ENCODE assay signal across 1 cellular context in the genomic region with DNA sequence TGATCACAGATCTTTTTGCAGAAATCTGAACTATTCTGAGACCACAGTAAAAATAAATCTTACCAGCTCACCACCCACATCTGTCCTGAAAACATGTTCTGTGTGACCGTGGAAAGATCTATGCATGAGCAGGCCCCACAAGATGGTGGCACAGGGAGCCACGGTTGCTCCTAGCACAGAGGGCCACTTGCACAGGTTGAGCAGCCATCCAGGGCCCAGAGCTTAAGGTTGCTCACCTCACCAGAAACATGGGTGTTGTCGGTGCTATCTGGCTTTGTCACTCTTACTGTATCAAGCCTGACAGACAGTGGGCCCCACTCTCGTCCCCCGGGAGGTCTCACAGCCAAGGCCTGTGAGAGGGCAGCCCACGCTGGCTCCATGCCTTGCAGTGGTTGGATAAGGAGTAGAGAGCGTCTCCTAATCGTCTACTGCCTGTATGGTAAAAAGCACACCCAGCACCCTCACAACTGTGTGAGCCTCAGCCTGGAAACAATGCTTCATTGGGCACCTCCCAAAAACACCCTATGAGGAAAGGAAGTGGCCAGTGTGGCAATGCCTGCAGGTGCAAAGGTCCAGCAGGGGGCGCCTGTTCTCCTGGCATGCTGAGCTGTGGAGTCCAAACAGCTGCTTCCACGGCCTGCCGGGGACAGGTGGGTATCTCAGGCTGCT.
TF ChIP-seq lines count a peak whose summit lies in the region.

No MANE protein-coding gene starts in this region.

TF ChIP-seq in GM12878, 131 proteins besides CTCF, POLR2A, EP300 and RAD21 (continued from another document):
- TF ChIP-seq, protein P1, sequence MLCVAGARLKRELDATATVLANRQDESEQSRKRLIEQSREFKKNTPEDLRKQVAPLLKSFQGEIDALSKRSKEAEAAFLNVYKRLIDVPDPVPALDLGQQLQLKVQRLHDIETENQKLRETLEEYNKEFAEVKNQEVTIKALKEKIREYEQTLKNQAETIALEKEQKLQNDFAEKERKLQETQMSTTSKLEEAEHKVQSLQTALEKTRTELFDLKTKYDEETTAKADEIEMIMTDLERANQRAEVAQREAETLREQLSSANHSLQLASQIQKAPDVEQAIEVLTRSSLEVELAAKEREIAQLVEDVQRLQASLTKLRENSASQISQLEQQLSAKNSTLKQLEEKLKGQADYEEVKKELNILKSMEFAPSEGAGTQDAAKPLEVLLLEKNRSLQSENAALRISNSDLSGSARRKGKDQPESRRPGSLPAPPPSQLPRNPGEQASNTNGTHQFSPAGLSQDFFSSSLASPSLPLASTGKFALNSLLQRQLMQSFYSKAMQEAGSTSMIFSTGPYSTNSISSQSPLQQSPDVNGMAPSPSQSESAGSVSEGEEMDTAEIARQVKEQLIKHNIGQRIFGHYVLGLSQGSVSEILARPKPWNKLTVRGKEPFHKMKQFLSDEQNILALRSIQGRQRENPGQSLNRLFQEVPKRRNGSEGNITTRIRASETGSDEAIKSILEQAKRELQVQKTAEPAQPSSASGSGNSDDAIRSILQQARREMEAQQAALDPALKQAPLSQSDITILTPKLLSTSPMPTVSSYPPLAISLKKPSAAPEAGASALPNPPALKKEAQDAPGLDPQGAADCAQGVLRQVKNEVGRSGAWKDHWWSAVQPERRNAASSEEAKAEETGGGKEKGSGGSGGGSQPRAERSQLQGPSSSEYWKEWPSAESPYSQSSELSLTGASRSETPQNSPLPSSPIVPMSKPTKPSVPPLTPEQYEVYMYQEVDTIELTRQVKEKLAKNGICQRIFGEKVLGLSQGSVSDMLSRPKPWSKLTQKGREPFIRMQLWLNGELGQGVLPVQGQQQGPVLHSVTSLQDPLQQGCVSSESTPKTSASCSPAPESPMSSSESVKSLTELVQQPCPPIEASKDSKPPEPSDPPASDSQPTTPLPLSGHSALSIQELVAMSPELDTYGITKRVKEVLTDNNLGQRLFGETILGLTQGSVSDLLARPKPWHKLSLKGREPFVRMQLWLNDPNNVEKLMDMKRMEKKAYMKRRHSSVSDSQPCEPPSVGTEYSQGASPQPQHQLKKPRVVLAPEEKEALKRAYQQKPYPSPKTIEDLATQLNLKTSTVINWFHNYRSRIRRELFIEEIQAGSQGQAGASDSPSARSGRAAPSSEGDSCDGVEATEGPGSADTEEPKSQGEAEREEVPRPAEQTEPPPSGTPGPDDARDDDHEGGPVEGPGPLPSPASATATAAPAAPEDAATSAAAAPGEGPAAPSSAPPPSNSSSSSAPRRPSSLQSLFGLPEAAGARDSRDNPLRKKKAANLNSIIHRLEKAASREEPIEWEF (IDR thresholded peaks at IDR 0.05; ENCODE audit: insufficient replicate concordance, low read depth, low read length), result no peak
- TF ChIP-seq YBX1 (IDR thresholded peaks at IDR 0.05) (no peak), CREB1 (IDR thresholded peaks at IDR 0.05; ENCODE audit: low read depth) (no peak), SPI1 (IDR thresholded peaks at IDR 0.05; ENCODE audit: borderline replicate concordance, insufficient read depth, low read depth, low read length) (peak; percentile 54; the same call in 1 of the 2 replicates), ESRRA (IDR thresholded peaks at IDR 0.05; ENCODE audit: low read length) (no peak), TCF7 (IDR thresholded peaks at IDR 0.05; ENCODE audit: borderline replicate concordance) (no peak), YY1 (IDR thresholded peaks at IDR 0.05; ENCODE audit: low read depth, low read length) (0 out of 2 replicates have a peak, but pooled peaks have one; percentile 24), TCF12 (IDR thresholded peaks at IDR 0.05; ENCODE audit: low read depth, low read length) (peak; percentile 62; the same call in 1 of the 2 replicates), SMARCA5 (IDR thresholded peaks at IDR 0.05) (0 out of 2 replicates have a peak, but pooled peaks have one; percentile 44), NFYA (IDR thresholded peaks at IDR 0.05; ENCODE audit: borderline replicate concordance, low read depth, low read length) (no peak), KAT2A (conservative IDR thresholded peaks at IDR 0.05; ENCODE audit: control insufficient read depth, low read depth, low read length) (no peak), PML (IDR thresholded peaks at IDR 0.05; ENCODE audit: low read length) (no peak), ZNF24 (IDR thresholded peaks at IDR 0.05) (no peak), JUND (IDR thresholded peaks at IDR 0.05; ENCODE audit: low read depth, low read length) (no peak), PAX5 (IDR thresholded peaks at IDR 0.05; ENCODE audit: borderline replicate concordance, low read depth, low read length) (0 out of 2 replicates have a peak, but pooled peaks have one; percentile 14), SIN3A (IDR thresholded peaks at IDR 0.05; ENCODE audit: low read depth, low read length) (no peak), SUZ12 (IDR thresholded peaks at IDR 0.05; ENCODE audit: unreplicated experiment) (no peak), SMC3 (IDR thresholded peaks at IDR 0.05; ENCODE audit: borderline replicate concordance, low read length) (peak; percentile 51; the same call in 1 of the 2 replicates), POLR2AphosphoS2 (IDR thresholded peaks at IDR 0.05; ENCODE audit: low read depth, low read length) (no peak), SREBF2 (IDR thresholded peaks at IDR 0.05; ENCODE audit: low read length) (no peak), CHD2 (IDR thresholded peaks at IDR 0.05; ENCODE audit: borderline replicate concordance, low read depth, low read length) (no peak)
- TF ChIP-seq, protein P2, sequence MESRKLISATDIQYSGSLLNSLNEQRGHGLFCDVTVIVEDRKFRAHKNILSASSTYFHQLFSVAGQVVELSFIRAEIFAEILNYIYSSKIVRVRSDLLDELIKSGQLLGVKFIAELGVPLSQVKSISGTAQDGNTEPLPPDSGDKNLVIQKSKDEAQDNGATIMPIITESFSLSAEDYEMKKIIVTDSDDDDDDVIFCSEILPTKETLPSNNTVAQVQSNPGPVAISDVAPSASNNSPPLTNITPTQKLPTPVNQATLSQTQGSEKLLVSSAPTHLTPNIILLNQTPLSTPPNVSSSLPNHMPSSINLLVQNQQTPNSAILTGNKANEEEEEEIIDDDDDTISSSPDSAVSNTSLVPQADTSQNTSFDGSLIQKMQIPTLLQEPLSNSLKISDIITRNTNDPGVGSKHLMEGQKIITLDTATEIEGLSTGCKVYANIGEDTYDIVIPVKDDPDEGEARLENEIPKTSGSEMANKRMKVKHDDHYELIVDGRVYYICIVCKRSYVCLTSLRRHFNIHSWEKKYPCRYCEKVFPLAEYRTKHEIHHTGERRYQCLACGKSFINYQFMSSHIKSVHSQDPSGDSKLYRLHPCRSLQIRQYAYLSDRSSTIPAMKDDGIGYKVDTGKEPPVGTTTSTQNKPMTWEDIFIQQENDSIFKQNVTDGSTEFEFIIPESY (IDR thresholded peaks at IDR 0.05), result no peak
- TF ChIP-seq, protein P3, sequence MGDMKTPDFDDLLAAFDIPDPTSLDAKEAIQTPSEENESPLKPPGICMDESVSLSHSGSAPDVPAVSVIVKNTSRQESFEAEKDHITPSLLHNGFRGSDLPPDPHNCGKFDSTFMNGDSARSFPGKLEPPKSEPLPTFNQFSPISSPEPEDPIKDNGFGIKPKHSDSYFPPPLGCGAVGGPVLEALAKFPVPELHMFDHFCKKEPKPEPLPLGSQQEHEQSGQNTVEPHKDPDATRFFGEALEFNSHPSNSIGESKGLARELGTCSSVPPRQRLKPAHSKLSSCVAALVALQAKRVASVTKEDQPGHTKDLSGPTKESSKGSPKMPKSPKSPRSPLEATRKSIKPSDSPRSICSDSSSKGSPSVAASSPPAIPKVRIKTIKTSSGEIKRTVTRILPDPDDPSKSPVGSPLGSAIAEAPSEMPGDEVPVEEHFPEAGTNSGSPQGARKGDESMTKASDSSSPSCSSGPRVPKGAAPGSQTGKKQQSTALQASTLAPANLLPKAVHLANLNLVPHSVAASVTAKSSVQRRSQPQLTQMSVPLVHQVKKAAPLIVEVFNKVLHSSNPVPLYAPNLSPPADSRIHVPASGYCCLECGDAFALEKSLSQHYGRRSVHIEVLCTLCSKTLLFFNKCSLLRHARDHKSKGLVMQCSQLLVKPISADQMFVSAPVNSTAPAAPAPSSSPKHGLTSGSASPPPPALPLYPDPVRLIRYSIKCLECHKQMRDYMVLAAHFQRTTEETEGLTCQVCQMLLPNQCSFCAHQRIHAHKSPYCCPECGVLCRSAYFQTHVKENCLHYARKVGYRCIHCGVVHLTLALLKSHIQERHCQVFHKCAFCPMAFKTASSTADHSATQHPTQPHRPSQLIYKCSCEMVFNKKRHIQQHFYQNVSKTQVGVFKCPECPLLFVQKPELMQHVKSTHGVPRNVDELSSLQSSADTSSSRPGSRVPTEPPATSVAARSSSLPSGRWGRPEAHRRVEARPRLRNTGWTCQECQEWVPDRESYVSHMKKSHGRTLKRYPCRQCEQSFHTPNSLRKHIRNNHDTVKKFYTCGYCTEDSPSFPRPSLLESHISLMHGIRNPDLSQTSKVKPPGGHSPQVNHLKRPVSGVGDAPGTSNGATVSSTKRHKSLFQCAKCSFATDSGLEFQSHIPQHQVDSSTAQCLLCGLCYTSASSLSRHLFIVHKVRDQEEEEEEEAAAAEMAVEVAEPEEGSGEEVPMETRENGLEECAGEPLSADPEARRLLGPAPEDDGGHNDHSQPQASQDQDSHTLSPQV (IDR thresholded peaks at IDR 0.05), result no peak
- TF ChIP-seq, protein P4, sequence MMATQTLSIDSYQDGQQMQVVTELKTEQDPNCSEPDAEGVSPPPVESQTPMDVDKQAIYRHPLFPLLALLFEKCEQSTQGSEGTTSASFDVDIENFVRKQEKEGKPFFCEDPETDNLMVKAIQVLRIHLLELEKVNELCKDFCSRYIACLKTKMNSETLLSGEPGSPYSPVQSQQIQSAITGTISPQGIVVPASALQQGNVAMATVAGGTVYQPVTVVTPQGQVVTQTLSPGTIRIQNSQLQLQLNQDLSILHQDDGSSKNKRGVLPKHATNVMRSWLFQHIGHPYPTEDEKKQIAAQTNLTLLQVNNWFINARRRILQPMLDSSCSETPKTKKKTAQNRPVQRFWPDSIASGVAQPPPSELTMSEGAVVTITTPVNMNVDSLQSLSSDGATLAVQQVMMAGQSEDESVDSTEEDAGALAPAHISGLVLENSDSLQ (IDR thresholded peaks at IDR 0.05), result no peak
- TF ChIP-seq, protein P5, sequence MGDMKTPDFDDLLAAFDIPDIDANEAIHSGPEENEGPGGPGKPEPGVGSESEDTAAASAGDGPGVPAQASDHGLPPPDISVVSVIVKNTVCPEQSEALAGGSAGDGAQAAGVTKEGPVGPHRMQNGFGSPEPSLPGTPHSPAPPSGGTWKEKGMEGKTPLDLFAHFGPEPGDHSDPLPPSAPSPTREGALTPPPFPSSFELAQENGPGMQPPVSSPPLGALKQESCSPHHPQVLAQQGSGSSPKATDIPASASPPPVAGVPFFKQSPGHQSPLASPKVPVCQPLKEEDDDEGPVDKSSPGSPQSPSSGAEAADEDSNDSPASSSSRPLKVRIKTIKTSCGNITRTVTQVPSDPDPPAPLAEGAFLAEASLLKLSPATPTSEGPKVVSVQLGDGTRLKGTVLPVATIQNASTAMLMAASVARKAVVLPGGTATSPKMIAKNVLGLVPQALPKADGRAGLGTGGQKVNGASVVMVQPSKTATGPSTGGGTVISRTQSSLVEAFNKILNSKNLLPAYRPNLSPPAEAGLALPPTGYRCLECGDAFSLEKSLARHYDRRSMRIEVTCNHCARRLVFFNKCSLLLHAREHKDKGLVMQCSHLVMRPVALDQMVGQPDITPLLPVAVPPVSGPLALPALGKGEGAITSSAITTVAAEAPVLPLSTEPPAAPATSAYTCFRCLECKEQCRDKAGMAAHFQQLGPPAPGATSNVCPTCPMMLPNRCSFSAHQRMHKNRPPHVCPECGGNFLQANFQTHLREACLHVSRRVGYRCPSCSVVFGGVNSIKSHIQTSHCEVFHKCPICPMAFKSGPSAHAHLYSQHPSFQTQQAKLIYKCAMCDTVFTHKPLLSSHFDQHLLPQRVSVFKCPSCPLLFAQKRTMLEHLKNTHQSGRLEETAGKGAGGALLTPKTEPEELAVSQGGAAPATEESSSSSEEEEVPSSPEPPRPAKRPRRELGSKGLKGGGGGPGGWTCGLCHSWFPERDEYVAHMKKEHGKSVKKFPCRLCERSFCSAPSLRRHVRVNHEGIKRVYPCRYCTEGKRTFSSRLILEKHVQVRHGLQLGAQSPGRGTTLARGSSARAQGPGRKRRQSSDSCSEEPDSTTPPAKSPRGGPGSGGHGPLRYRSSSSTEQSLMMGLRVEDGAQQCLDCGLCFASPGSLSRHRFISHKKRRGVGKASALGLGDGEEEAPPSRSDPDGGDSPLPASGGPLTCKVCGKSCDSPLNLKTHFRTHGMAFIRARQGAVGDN (IDR thresholded peaks at IDR 0.05), result no peak
- TF ChIP-seq, protein P6, sequence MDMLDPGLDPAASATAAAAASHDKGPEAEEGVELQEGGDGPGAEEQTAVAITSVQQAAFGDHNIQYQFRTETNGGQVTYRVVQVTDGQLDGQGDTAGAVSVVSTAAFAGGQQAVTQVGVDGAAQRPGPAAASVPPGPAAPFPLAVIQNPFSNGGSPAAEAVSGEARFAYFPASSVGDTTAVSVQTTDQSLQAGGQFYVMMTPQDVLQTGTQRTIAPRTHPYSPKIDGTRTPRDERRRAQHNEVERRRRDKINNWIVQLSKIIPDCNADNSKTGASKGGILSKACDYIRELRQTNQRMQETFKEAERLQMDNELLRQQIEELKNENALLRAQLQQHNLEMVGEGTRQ (IDR thresholded peaks at IDR 0.05; ENCODE audit: borderline replicate concordance, low read depth, low read length), result no peak
